18 cellular contexts compared by ENCODE assay signal in the genomic region with DNA sequence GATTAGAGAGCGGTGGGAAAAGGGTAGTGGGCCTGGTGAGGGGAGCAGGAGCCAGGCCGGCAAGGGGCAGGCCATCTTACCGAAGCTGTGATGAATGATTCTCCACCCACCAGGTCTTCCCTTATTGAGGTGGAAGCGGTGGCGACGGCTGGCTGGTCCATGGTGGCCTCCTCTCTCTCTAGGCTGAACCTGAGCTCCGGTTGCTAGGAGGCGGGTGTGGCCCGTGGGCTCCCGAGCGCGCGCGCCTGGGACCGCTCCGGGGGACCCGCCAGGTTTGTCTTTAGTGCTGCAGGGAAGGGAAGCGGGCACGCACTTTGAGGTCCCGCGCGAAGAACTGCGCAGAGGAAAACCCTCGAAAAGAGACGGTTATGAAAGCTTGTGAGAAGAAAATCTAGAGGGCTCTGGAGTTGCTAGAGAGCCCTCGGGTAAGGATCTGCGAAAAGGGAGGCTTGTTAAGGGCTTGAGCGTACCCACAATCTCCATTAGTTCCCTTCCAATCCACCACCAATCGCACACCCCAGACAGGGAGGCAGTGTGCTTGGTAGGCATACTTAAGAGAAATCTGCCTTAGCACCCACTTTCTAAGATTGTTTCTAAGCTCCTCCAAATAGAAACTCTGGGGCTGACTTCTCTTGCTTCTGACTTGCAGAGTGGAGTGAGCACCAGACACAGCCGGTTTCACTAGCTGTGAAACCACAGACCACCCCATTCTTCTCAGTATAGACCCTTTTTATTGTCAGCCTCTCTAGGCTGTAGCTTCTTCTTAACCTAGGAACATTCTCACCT. TPM values are rescaled to one million over a fixed set of nuclear protein-coding genes. Genes with fewer than 3 reads are reported as not detected.
DNase-seq lines count a peak whose midpoint lies in the region; ATAC-seq and TF ChIP-seq lines count a peak whose summit lies in the region.
"Had no signal": no experiment of that assay in that cellular context is flagged by ENCODE, and none has a peak within 500 bp of the region (broad histone marks: within the 10 kb centered on the region; RNA-seq: fewer than 3 reads in every experiment).

A gene with protein sequence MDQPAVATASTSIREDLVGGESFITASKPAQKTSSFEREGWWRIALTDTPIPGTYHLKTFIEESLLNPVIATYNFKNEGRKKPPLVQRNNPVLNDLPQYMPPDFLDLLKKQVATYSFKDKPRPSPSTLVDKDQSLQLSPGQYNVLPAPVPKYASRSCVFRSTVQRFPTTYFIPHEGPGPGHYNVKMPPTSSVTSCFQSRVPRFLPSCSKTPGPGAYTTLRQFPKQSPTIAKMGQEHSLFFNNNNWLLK (minus strand): TSS at position 218 of the 786 bp plus-strand sequence. CDS start 57 bp downstream, at position 161.

- H3K79me1 ChIP-seq in IMR-90 (ENCODE audit: low read depth in 1 of 2, low read length in 2 of 2), result peaks cover 2 to 37% of the 10 kb centered on the region in 2 experiments; a peak in 3 of 4 replicates

- H3K4me1 Mint-ChIP-seq in activated T-cell treated with anti-CD3 and anti-CD28 coated beads, Interleukin-2, amount 50 U/mL, for 24 hours (ENCODE audit: low read depth), result peaks cover 12% of the 10 kb centered on the region
- H3K4me1 Mint-ChIP-seq in dendritic cell treated with granulocyte-macrophage colony-stimulating factor and Interleukin-4, amounts not matched to agents 40 ng/mL and 50 ng/mL, for 4 days (ENCODE audit: low read depth), result peaks cover 27% of the 10 kb centered on the region

- no peak within 1 kb of the TSS for H2BK20ac ChIP-seq in IMR-90 (ENCODE audit: low read depth, low read length)

- H3K4me3 Mint-ChIP-seq in activated T-cell treated with anti-CD3 and anti-CD28 coated beads, Interleukin-2, amount 50 U/mL, for 24 hours, result no peak within 1 kb of the TSS
- H3K4me3 Mint-ChIP-seq in dendritic cell treated with granulocyte-macrophage colony-stimulating factor and Interleukin-4, amounts not matched to agents 40 ng/mL and 50 ng/mL, for 4 days, result no peak within 1 kb of the TSS

- H3K9me3 ChIP-seq in IMR-90 (ENCODE audit: control insufficient read depth, insufficient read depth, low read length), result no peaks in the 10 kb centered on the region
- no peaks in the 10 kb centered on the region for H3K9me3 ChIP-seq in spleen
- H3K9me3 ChIP-seq in esophagus squamous epithelium, result no peaks in the 10 kb centered on the region
- H3K9me3 ChIP-seq: upper lobe of right lung had no signal

- no peak within 1 kb of the TSS for H2AK5ac ChIP-seq in IMR-90 (ENCODE audit: low read depth, low read length)

- CTCF ChIA-PET in IMR-90 (lab: Yijun Ruan, JAX), result interaction anchor here (1.1 kb wide), 1 partner anchor 65 kb away, joined by 3 read pairs; no protein-coding TSS in a partner anchor

- H3K27me3 ChIP-seq in IMR-90 (ENCODE audit: control insufficient read depth, insufficient read depth, low read length) (no peaks in the 10 kb centered on the region), spleen (replicated peaks in 1 of 7) (no peaks in the 10 kb centered on the region), brain microvascular endothelial cell (replicated peaks) (no peaks in the 10 kb centered on the region), esophagus squamous epithelium (no peaks in the 10 kb centered on the region)
- H3K27me3 ChIP-seq: upper lobe of right lung had no signal

- H3K36me3 Mint-ChIP-seq in activated T-cell treated with anti-CD3 and anti-CD28 coated beads, Interleukin-2, amount 50 U/mL, for 24 hours (ENCODE audit: low read depth), result peaks cover 73% of the 10 kb centered on the region
- peaks cover 64% of the 10 kb centered on the region for H3K36me3 Mint-ChIP-seq in dendritic cell treated with granulocyte-macrophage colony-stimulating factor and Interleukin-4, amounts not matched to agents 40 ng/mL and 50 ng/mL, for 4 days (ENCODE audit: low read depth)

- H3K23ac ChIP-seq in IMR-90 (ENCODE audit: low read depth, low read length), result no peak within 1 kb of the TSS

- H3K9ac ChIP-seq in IMR-90 (ENCODE audit: low read depth, low read length), result no peak within 1 kb of the TSS

- intact Hi-C loops in IMR-90 (cut with micrococcal nuclease) (loop anchor here (5.0 kb wide), 1 partner anchor 38 kb away; no protein-coding TSS in a partner anchor), spleen (cut with DNase I; ENCODE audit: low total_unique reads) (no loop called here), esophagus squamous epithelium (cut with DNase I) (no loop called here)
- intact Hi-C loops in dendritic cell treated with granulocyte-macrophage colony-stimulating factor and Interleukin-4, amounts not matched to agents 40 ng/mL and 50 ng/mL, for 4 days (cut with micrococcal nuclease), result no loop called here

- H2AFZ ChIP-seq in IMR-90 (replicated peaks; ENCODE audit: low read length, poor library complexity), result no peak within 1 kb of the TSS

- H3K4me1 ChIP-seq in IMR-90 (ENCODE audit: control insufficient read depth, insufficient read depth, low read length), result no peaks in the 10 kb centered on the region
- peaks cover 0 to 24% (median 0%) of the 10 kb centered on the region in 6 donors for H3K4me1 ChIP-seq in spleen
- no peaks in the 10 kb centered on the region for H3K4me1 ChIP-seq in esophagus squamous epithelium
- H3K4me1 ChIP-seq: upper lobe of right lung had no signal

- no peak within 1 kb of the TSS for H2BK120ac ChIP-seq in IMR-90 (ENCODE audit: low read depth, low read length)

- no peak within 1 kb of the TSS; the same call in 1 of the 2 replicates for H4K5ac ChIP-seq in IMR-90 (ENCODE audit: low read depth, low read length)

- H3K27ac ChIP-seq in IMR-90 (ENCODE audit: insufficient read depth, low read length), result no peak within 1 kb of the TSS
- H3K27ac ChIP-seq in spleen, result peak within 1 kb of the TSS in 4 of 8 donors; percentile 14 to 41 (median 20)
- H3K27ac ChIP-seq in brain microvascular endothelial cell, result no peak within 1 kb of the TSS
- no peak within 1 kb of the TSS for H3K27ac ChIP-seq in esophagus squamous epithelium
- H3K27ac ChIP-seq: upper lobe of right lung had no signal

- POLR2A ChIA-PET in IMR-90 (lab: Charles Lee; ENCODE audit: unreplicated experiment), result no interaction called here

- H3K4me3 ChIP-seq in IMR-90 (ENCODE audit: insufficient read depth, low read depth, low read length) (no peak within 1 kb of the TSS), spleen (no peak within 1 kb of the TSS), brain microvascular endothelial cell (ENCODE audit: low read depth, low read length) (no peak within 1 kb of the TSS), esophagus squamous epithelium (no peak within 1 kb of the TSS)
- H3K4me3 ChIP-seq: upper lobe of right lung had no signal

- peaks cover 16% of the 10 kb centered on the region; the same call in 1 of the 2 replicates for H4K20me1 ChIP-seq in IMR-90 (ENCODE audit: insufficient read depth, low read length)

- H4K8ac ChIP-seq in IMR-90 (ENCODE audit: low read depth in 2 of 2, low read length in 2 of 2), result 0 out of 4 replicates have a peak within 1 kb of the TSS, but pooled peaks of 1 of the 2 experiments have one; percentile 61

- no peak within 1 kb of the TSS for H3K18ac ChIP-seq in IMR-90 (ENCODE audit: low read depth, low read length)

- TF ChIP-seq POLR2A in IMR-90 (IDR thresholded peaks at IDR 0.05; ENCODE audit: low read depth, low read length), result no peak
- no peak for TF ChIP-seq POLR2A in spleen (IDR thresholded peaks at IDR 0.05)
- no peak for TF ChIP-seq POLR2A in esophagus squamous epithelium (IDR thresholded peaks at IDR 0.05)

- no peak within 1 kb of the TSS for H2BK5ac ChIP-seq in IMR-90 (ENCODE audit: low read depth, low read length, poor library complexity, severe bottlenecking)

- in situ Hi-C loops in IMR-90 (cut with MboI; ENCODE audit: low sequenced_read_pairs) (loop anchor here (10.0 kb wide), 1 partner anchor 160 kb away; no protein-coding TSS in a partner anchor), brain microvascular endothelial cell (cut with HindIII; ENCODE audit: low pct_ligation_motif_present, low sequenced_read_pairs) (loop anchor here (25.0 kb wide), 1 partner anchor 143 kb away; no protein-coding TSS in a partner anchor)

- H3K4ac ChIP-seq in IMR-90 (ENCODE audit: low read depth, low read length), result no peak within 1 kb of the TSS

- no peak within 1 kb of the TSS for H4K91ac ChIP-seq in IMR-90 (ENCODE audit: insufficient read depth, low read depth, low read length)

- peaks cover 6% of the 10 kb centered on the region for H3K9me1 ChIP-seq in IMR-90 (ENCODE audit: insufficient read depth, low read length)

- no peaks in the 10 kb centered on the region for H3K9me3 Mint-ChIP-seq in activated T-cell treated with anti-CD3 and anti-CD28 coated beads, Interleukin-2, amount 50 U/mL, for 24 hours
- H3K9me3 Mint-ChIP-seq in dendritic cell treated with granulocyte-macrophage colony-stimulating factor and Interleukin-4, amounts not matched to agents 40 ng/mL and 50 ng/mL, for 4 days, result no peaks in the 10 kb centered on the region

- TF ChIP-seq CTCF in IMR-90 (conservative IDR thresholded peaks at IDR 0.05; ENCODE audit: low read depth, low read length) (no peak), spleen (IDR thresholded peaks at IDR 0.05 in 8 of 11, conservative IDR thresholded peaks at IDR 0.05 in 3 of 11) (no peak), brain microvascular endothelial cell (IDR thresholded peaks at IDR 0.05; ENCODE audit: low read depth, low read length, missing control alignments) (no peak), esophagus squamous epithelium (IDR thresholded peaks at IDR 0.05) (no peak)

- peak within 1 kb of the TSS; percentile 52 for H2AK9ac ChIP-seq in IMR-90 (replicated peaks; ENCODE audit: low read depth, low read length, poor library complexity)

- H3K36me3 ChIP-seq in IMR-90 (ENCODE audit: control insufficient read depth, insufficient read depth, low read length) (peaks cover 39% of the 10 kb centered on the region), spleen (peaks cover 0 to 98% (median 31%) of the 10 kb centered on the region in 6 donors), brain microvascular endothelial cell (replicated peaks) (peaks cover 45% of the 10 kb centered on the region), esophagus squamous epithelium (peaks cover 0 to 57% (median 0%) of the 10 kb centered on the region in 3 donors)

- H3K14ac ChIP-seq in IMR-90 (replicated peaks; ENCODE audit: low read depth, low read length), result no peak within 1 kb of the TSS

- no TSS peak for BruUV-seq in IMR-90 (replicated peaks; lab: Mats Ljungman, UMichigan)

- dilution Hi-C loops in IMR-90 (cut with HindIII; ENCODE audit: low sequenced_read_pairs, unreplicated experiment), result no loop called here

- no peak for TF ChIP-seq RAD21 in IMR-90 (IDR thresholded peaks at IDR 0.05; ENCODE audit: low read length)

- WGBS in IMR-90 (ENCODE audit: extremely low coverage in 2 of 2, insufficient read length in 1 of 2), 2 experiments, result 88% methylated on average over 5 of the region's 30 CpGs; no CpG with 5 or more reads in 1 of the 2 experiments
- 88 to 93% (median 89%) methylated on average over 23 to 30 of the region's 30 CpGs for WGBS in spleen, 5 donors
- WGBS in esophagus squamous epithelium, 2 donors, result 90 to 91% methylated on average over 13 to 24 of the region's 30 CpGs

- DNase-seq in activated T-cell treated with anti-CD3 and anti-CD28 coated beads, Interleukin-2, amount 50 U/mL, for 24 hours, result no peak
- DNase-seq in activated T-cell treated with anti-CD3 and anti-CD28 coated beads, Interleukin-2, amount 50 U/mL, for 1 hour, result no peak
- DNase-seq in IMR-90, result no peak
- DNase-seq in spleen, result peak; percentile 65
- DNase-seq in brain microvascular endothelial cell, result no peak
- DNase-seq in COR-L47 (lab: John Stamatoyannopoulos, UW), result no peak
- DNase-seq in esophagus squamous epithelium (lab: John Stamatoyannopoulos, UW), result no peak
- DNase-seq: activated T-cell treated with anti-CD3 and anti-CD28 coated beads, Interleukin-2, amount 50 U/mL, for 48 hours; caudate nucleus; foreskin melanocyte; GF-D8; left ventricle myocardium superior; NCI-H1436 treated with DMSO at 0.1 percent for 48 hours; NCI-H82; right cardiac atrium; T-helper 9 cell; upper lobe of right lung had no signal

- H3K56ac ChIP-seq in IMR-90 (ENCODE audit: extremely low read depth, insufficient read depth, low read length), result no peak within 1 kb of the TSS

- no peaks in the 10 kb centered on the region for H3K27me3 Mint-ChIP-seq in activated T-cell treated with anti-CD3 and anti-CD28 coated beads, Interleukin-2, amount 50 U/mL, for 24 hours
- H3K27me3 Mint-ChIP-seq in dendritic cell treated with granulocyte-macrophage colony-stimulating factor and Interleukin-4, amounts not matched to agents 40 ng/mL and 50 ng/mL, for 4 days, result no peaks in the 10 kb centered on the region

- H3K27ac Mint-ChIP-seq in activated T-cell treated with anti-CD3 and anti-CD28 coated beads, Interleukin-2, amount 50 U/mL, for 24 hours, result peak within 1 kb of the TSS; percentile 55
- peak within 1 kb of the TSS; percentile 12 for H3K27ac Mint-ChIP-seq in dendritic cell treated with granulocyte-macrophage colony-stimulating factor and Interleukin-4, amounts not matched to agents 40 ng/mL and 50 ng/mL, for 4 days

- peak; percentile 24 for ATAC-seq in IMR-90 (ENCODE audit: low read depth)
- ATAC-seq: left ventricle myocardium superior, upper lobe of right lung had no signal

- no peak within 1 kb of the TSS; the same call in 1 of the 2 replicates for H3K4me2 ChIP-seq in IMR-90 (ENCODE audit: low read depth, low read length)

- H2BK15ac ChIP-seq in IMR-90 (ENCODE audit: low read depth, low read length), result no peak within 1 kb of the TSS; the same call in 2 of the 3 replicates

RNA-seq across cellular contexts. Expression of the gene that starts here (rescaled TPM):
- total RNA-seq in IMR-90 (2012; rRNA removed), result 0.18 and 0.28 TPM in 2 replicates
- polyA plus RNA-seq in IMR-90 (2012; rRNA removed), result 0.06 and 0.12 TPM in 2 replicates
- not detected in 2 replicates for polyA plus RNA-seq in IMR-90 (2012; cell fraction: cytosol; rRNA removed)
- 0.18 and 0.49 TPM in 2 replicates for polyA plus RNA-seq in IMR-90 (2012; cell fraction: nucleus; rRNA removed; ENCODE audit: low replicate concordance)
- total RNA-seq in spleen, result 1 to 10 TPM in 3 of 7 donors, under 1 TPM in 3, not detected in 1; 0.20 to 2.2 (median 1.1) TPM
- polyA plus RNA-seq in spleen, result under 1 TPM in 1 of 3 donors, not detected in 2; 0.19 TPM
- not detected for total RNA-seq in esophagus squamous epithelium
- total RNA-seq: left ventricle myocardium superior, upper lobe of right lung had no signal
- polyA plus RNA-seq: right cardiac atrium had no signal

Comparison
In these comparisons a context has a peak if more than half of its experiments do, and no peak if none do; other contexts are left out.
1. Peak in ATAC-seq in IMR-90; RNA of the gene not detected or under 1 TPM.